1 cellular context compared by ENCODE assay signal in the genomic region with DNA sequence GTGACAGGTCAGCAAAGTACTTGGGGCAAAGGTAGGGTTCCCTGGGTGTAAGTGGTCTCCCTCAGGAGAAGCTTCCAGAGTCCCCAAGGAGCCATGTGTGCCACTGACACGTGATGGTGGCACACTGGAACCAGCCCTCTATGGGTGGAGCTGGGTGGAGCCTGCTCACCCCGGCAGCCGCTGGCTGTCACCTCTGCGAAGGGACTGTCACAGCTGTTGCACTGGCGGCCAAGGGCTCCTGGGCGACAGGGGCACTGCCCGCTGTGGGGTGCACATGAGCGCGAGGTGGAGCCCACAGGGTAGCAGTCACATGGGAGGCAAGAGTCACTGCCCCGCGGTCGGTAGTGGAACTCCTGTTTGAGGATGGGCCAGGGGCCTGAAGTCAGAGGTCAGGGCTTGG.
TF ChIP-seq lines count a peak whose summit lies in the region.

No MANE protein-coding gene starts in this region.

TF ChIP-seq in GM12878, 131 proteins besides CTCF, POLR2A, EP300 and RAD21:
- TF ChIP-seq, protein P1, sequence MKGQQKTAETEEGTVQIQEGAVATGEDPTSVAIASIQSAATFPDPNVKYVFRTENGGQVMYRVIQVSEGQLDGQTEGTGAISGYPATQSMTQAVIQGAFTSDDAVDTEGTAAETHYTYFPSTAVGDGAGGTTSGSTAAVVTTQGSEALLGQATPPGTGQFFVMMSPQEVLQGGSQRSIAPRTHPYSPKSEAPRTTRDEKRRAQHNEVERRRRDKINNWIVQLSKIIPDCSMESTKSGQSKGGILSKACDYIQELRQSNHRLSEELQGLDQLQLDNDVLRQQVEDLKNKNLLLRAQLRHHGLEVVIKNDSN (IDR thresholded peaks at IDR 0.05; ENCODE audit: borderline replicate concordance, extremely low read length, insufficient read depth, low read depth, low read length), result no peak
- TF ChIP-seq CEBPB (IDR thresholded peaks at IDR 0.05; ENCODE audit: borderline replicate concordance in 1 of 2, low read depth in 2 of 2, low read length in 2 of 2), result no peak
- TF ChIP-seq NFYA (IDR thresholded peaks at IDR 0.05; ENCODE audit: borderline replicate concordance, low read depth, low read length), result no peak
- TF ChIP-seq, protein P2, sequence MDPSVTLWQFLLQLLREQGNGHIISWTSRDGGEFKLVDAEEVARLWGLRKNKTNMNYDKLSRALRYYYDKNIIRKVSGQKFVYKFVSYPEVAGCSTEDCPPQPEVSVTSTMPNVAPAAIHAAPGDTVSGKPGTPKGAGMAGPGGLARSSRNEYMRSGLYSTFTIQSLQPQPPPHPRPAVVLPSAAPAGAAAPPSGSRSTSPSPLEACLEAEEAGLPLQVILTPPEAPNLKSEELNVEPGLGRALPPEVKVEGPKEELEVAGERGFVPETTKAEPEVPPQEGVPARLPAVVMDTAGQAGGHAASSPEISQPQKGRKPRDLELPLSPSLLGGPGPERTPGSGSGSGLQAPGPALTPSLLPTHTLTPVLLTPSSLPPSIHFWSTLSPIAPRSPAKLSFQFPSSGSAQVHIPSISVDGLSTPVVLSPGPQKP (IDR thresholded peaks at IDR 0.05; ENCODE audit: low read depth, low read length), result no peak
- TF ChIP-seq, protein P3, sequence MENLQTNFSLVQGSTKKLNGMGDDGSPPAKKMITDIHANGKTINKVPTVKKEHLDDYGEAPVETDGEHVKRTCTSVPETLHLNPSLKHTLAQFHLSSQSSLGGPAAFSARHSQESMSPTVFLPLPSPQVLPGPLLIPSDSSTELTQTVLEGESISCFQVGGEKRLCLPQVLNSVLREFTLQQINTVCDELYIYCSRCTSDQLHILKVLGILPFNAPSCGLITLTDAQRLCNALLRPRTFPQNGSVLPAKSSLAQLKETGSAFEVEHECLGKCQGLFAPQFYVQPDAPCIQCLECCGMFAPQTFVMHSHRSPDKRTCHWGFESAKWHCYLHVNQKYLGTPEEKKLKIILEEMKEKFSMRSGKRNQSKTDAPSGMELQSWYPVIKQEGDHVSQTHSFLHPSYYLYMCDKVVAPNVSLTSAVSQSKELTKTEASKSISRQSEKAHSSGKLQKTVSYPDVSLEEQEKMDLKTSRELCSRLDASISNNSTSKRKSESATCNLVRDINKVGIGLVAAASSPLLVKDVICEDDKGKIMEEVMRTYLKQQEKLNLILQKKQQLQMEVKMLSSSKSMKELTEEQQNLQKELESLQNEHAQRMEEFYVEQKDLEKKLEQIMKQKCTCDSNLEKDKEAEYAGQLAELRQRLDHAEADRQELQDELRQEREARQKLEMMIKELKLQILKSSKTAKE (IDR thresholded peaks at IDR 0.05; ENCODE audit: low read depth, poor library complexity, severe bottlenecking), result no peak
- TF ChIP-seq EED (IDR thresholded peaks at IDR 0.05; ENCODE audit: low read depth), result no peak
- TF ChIP-seq RUNX3 (IDR thresholded peaks at IDR 0.05; ENCODE audit: low read length), result no peak
- TF ChIP-seq, protein P4, sequence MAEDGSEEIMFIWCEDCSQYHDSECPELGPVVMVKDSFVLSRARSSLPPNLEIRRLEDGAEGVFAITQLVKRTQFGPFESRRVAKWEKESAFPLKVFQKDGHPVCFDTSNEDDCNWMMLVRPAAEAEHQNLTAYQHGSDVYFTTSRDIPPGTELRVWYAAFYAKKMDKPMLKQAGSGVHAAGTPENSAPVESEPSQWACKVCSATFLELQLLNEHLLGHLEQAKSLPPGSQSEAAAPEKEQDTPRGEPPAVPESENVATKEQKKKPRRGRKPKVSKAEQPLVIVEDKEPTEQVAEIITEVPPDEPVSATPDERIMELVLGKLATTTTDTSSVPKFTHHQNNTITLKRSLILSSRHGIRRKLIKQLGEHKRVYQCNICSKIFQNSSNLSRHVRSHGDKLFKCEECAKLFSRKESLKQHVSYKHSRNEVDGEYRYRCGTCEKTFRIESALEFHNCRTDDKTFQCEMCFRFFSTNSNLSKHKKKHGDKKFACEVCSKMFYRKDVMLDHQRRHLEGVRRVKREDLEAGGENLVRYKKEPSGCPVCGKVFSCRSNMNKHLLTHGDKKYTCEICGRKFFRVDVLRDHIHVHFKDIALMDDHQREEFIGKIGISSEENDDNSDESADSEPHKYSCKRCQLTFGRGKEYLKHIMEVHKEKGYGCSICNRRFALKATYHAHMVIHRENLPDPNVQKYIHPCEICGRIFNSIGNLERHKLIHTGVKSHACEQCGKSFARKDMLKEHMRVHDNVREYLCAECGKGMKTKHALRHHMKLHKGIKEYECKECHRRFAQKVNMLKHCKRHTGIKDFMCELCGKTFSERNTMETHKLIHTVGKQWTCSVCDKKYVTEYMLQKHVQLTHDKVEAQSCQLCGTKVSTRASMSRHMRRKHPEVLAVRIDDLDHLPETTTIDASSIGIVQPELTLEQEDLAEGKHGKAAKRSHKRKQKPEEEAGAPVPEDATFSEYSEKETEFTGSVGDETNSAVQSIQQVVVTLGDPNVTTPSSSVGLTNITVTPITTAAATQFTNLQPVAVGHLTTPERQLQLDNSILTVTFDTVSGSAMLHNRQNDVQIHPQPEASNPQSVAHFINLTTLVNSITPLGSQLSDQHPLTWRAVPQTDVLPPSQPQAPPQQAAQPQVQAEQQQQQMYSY (CRISPR knock-in tag; IDR thresholded peaks at IDR 0.05), result no peak
- TF ChIP-seq RAD51 (IDR thresholded peaks at IDR 0.05), result no peak
- no peak for TF ChIP-seq SMAD1 (IDR thresholded peaks at IDR 0.05; ENCODE audit: low read depth, partially characterized antibody)
- TF ChIP-seq CHD1 (IDR thresholded peaks at IDR 0.05; ENCODE audit: low read depth, low read length), result no peak
- TF ChIP-seq SMC3 (IDR thresholded peaks at IDR 0.05; ENCODE audit: borderline replicate concordance, low read length), result no peak
